ENCODE assay signal across 1 cellular context in the genomic region with DNA sequence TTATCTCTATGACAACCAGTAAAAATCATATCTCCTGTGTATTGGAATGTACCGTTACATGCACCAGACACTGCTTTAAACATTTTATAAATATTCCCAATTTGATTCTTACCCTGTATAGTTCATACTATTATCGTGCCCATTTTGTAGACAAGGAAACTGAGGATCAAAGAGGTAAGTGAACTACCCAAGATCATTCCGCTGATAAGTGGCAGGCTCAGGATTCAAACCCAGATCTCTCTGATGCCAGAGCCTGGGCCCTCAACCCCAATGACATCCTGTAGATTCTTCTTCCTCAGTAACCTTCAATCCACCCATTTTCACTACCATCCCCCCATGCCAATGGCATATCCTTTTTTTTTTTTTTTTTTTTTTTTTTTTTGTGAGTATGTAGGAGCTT.
A peak's percentile ranks its signal among the peaks of the same experiment; 100 is the strongest.
TF ChIP-seq lines count a peak whose summit lies in the region.

No MANE protein-coding gene starts in this region.

TF ChIP-seq in WTC11, 78 proteins besides CTCF, POLR2A, EP300 and RAD21:
- TF ChIP-seq, protein P1, sequence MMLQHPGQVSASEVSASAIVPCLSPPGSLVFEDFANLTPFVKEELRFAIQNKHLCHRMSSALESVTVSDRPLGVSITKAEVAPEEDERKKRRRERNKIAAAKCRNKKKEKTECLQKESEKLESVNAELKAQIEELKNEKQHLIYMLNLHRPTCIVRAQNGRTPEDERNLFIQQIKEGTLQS (CRISPR knock-in tag; conservative IDR thresholded peaks at IDR 0.05) = no peak
- TF ChIP-seq, protein P2, sequence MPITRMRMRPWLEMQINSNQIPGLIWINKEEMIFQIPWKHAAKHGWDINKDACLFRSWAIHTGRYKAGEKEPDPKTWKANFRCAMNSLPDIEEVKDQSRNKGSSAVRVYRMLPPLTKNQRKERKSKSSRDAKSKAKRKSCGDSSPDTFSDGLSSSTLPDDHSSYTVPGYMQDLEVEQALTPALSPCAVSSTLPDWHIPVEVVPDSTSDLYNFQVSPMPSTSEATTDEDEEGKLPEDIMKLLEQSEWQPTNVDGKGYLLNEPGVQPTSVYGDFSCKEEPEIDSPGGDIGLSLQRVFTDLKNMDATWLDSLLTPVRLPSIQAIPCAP (CRISPR knock-in tag; IDR thresholded peaks at IDR 0.05) = no peak
- TF ChIP-seq EMX1 (CRISPR knock-in tag; IDR thresholded peaks at IDR 0.05) = no peak
- 0 out of 2 replicates have a peak, but pooled peaks have one; percentile 16 for TF ChIP-seq GTF2I (CRISPR knock-in tag; conservative IDR thresholded peaks at IDR 0.05)
- TF ChIP-seq, protein P3, sequence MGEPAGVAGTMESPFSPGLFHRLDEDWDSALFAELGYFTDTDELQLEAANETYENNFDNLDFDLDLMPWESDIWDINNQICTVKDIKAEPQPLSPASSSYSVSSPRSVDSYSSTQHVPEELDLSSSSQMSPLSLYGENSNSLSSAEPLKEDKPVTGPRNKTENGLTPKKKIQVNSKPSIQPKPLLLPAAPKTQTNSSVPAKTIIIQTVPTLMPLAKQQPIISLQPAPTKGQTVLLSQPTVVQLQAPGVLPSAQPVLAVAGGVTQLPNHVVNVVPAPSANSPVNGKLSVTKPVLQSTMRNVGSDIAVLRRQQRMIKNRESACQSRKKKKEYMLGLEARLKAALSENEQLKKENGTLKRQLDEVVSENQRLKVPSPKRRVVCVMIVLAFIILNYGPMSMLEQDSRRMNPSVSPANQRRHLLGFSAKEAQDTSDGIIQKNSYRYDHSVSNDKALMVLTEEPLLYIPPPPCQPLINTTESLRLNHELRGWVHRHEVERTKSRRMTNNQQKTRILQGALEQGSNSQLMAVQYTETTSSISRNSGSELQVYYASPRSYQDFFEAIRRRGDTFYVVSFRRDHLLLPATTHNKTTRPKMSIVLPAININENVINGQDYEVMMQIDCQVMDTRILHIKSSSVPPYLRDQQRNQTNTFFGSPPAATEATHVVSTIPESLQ (CRISPR knock-in tag; IDR thresholded peaks at IDR 0.05) = no peak
- TF ChIP-seq, protein P4, sequence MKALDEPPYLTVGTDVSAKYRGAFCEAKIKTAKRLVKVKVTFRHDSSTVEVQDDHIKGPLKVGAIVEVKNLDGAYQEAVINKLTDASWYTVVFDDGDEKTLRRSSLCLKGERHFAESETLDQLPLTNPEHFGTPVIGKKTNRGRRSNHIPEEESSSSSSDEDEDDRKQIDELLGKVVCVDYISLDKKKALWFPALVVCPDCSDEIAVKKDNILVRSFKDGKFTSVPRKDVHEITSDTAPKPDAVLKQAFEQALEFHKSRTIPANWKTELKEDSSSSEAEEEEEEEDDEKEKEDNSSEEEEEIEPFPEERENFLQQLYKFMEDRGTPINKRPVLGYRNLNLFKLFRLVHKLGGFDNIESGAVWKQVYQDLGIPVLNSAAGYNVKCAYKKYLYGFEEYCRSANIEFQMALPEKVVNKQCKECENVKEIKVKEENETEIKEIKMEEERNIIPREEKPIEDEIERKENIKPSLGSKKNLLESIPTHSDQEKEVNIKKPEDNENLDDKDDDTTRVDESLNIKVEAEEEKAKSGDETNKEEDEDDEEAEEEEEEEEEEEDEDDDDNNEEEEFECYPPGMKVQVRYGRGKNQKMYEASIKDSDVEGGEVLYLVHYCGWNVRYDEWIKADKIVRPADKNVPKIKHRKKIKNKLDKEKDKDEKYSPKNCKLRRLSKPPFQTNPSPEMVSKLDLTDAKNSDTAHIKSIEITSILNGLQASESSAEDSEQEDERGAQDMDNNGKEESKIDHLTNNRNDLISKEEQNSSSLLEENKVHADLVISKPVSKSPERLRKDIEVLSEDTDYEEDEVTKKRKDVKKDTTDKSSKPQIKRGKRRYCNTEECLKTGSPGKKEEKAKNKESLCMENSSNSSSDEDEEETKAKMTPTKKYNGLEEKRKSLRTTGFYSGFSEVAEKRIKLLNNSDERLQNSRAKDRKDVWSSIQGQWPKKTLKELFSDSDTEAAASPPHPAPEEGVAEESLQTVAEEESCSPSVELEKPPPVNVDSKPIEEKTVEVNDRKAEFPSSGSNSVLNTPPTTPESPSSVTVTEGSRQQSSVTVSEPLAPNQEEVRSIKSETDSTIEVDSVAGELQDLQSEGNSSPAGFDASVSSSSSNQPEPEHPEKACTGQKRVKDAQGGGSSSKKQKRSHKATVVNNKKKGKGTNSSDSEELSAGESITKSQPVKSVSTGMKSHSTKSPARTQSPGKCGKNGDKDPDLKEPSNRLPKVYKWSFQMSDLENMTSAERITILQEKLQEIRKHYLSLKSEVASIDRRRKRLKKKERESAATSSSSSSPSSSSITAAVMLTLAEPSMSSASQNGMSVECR (CRISPR knock-in tag; IDR thresholded peaks at IDR 0.05; ENCODE audit: borderline replicate concordance) = no peak
- TF ChIP-seq ZNF138 (CRISPR knock-in tag; conservative IDR thresholded peaks at IDR 0.05) = no peak
TF ChIP-seq in WTC11: peak in this region for 1.
